9 cellular contexts compared by ENCODE assay signal in genomic region chr12:43337571-43338497, GRCh38.
DNase-seq lines count a peak whose midpoint lies in the region; ATAC-seq, FAIRE-seq and TF ChIP-seq lines count a peak whose summit lies in the region.
"Had no signal": no experiment of that assay in that cellular context is flagged by ENCODE, and none has a peak within 500 bp of the region (broad histone marks: within the 10 kb centered on the region; RNA-seq: fewer than 3 reads in every experiment).

No MANE protein-coding gene starts in this region.

- WGBS in esophagus squamous epithelium, 2 donors = 19 to 57% methylated on average over 4 of the region's 4 CpGs

- H3K27ac ChIP-seq in keratinocyte (ENCODE audit: control insufficient read depth, insufficient read depth, low read length) (no peak overlapping the region), upper lobe of right lung (no peak overlapping the region), esophagus squamous epithelium (no peak overlapping the region)

- no peak overlapping the region for H3K9ac ChIP-seq in keratinocyte (ENCODE audit: control insufficient read depth, extremely low read depth, insufficient read depth, low read length)

- no peak for DNase-seq in keratinocyte (ENCODE audit: low read depth, low spot score)
- no peak for DNase-seq in upper lobe of right lung
- DNase-seq in esophagus squamous epithelium (lab: John Stamatoyannopoulos, UW) = no peak
- DNase-seq in stimulated activated CD4-positive, alpha-beta T cell treated with anti-CD3 and anti-CD28 coated beads, Interleukin-4, amount 100 ng/mL, for 1 hour = no peak
- DNase-seq in SW 1271 (lab: John Stamatoyannopoulos, UW) = no peak
- DNase-seq: activated CD4-positive, alpha-beta memory T cell treated with anti-CD3 and anti-CD28 coated beads, Interleukin-2, amount 10 ng/mL, durations not matched to agents 7 days and 5 days had no signal

- no peaks in the 10 kb centered on the region for H3K36me3 ChIP-seq in keratinocyte (ENCODE audit: control insufficient read depth in 2 of 2, extremely low read depth in 1 of 2, insufficient read depth in 2 of 2, low read length in 2 of 2)
- H3K36me3 ChIP-seq in upper lobe of right lung = no peaks in the 10 kb centered on the region
- H3K36me3 ChIP-seq in esophagus squamous epithelium = no peaks in the 10 kb centered on the region

- intact Hi-C loops in upper lobe of right lung (cut with DNase I) = no loop called here
- intact Hi-C loops in esophagus squamous epithelium (cut with DNase I) = loop anchor here (10.0 kb wide), 1 partner anchor 853 kb away; no protein-coding TSS in a partner anchor

- H3K4me3 ChIP-seq in keratinocyte (ENCODE audit: control insufficient read depth in 2 of 3, extremely low read depth in 1 of 3, insufficient read depth in 2 of 3, low read depth in 1 of 3, low read length in 3 of 3) (no peak overlapping the region), upper lobe of right lung (no peak overlapping the region), esophagus squamous epithelium (no peak overlapping the region)

- H3K9me3 ChIP-seq in keratinocyte (ENCODE audit: control insufficient read depth, low read depth, low read length) (no peaks in the 10 kb centered on the region), upper lobe of right lung (no peaks in the 10 kb centered on the region), esophagus squamous epithelium (no peaks in the 10 kb centered on the region)

- no peak overlapping the region for H3K4me2 ChIP-seq in keratinocyte (ENCODE audit: control insufficient read depth, extremely low read depth, insufficient read depth, low read depth, low read length)

- no peak overlapping the region for H2AFZ ChIP-seq in keratinocyte (ENCODE audit: control insufficient read depth, low read length)

- no peak for TF ChIP-seq POLR2A in esophagus squamous epithelium (IDR thresholded peaks at IDR 0.05)

- no peaks in the 10 kb centered on the region for H3K9me1 ChIP-seq in keratinocyte (ENCODE audit: control insufficient read depth, extremely low read depth, insufficient read depth, low read length)

- TF ChIP-seq CTCF in keratinocyte (optimal IDR thresholded peaks at IDR 0.05 in 1 of 3, IDR thresholded peaks at IDR 0.05 in 1 of 3, conservative IDR thresholded peaks at IDR 0.05 in 1 of 3; ENCODE audit: extremely low read depth in 1 of 3, insufficient read depth in 2 of 3, low read length in 3 of 3) (no peak), upper lobe of right lung (IDR thresholded peaks at IDR 0.05) (no peak), esophagus squamous epithelium (IDR thresholded peaks at IDR 0.05) (no peak)

- no peaks in the 10 kb centered on the region for H4K20me1 ChIP-seq in keratinocyte (ENCODE audit: control insufficient read depth, extremely low read depth, insufficient read depth, low read length)

- peaks cover 3% of the 10 kb centered on the region for H3K4me1 ChIP-seq in keratinocyte (ENCODE audit: control insufficient read depth, extremely low read depth, insufficient read depth, low read length)
- peaks cover 4% of the 10 kb centered on the region for H3K4me1 ChIP-seq in upper lobe of right lung
- peaks cover 0 to 6% (median 0%) of the 10 kb centered on the region in 3 donors for H3K4me1 ChIP-seq in esophagus squamous epithelium

- H3K27me3 ChIP-seq in keratinocyte (ENCODE audit: control insufficient read depth, extremely low read depth, insufficient read depth, low read length) (no peaks in the 10 kb centered on the region), upper lobe of right lung (no peaks in the 10 kb centered on the region), esophagus squamous epithelium (no peaks in the 10 kb centered on the region)

- peak; percentile 77 for FAIRE-seq in keratinocyte (lab: Jason Lieb, UNC)

- ATAC-seq in GM18508 (IDR thresholded peaks at IDR 0.05; ENCODE audit: insufficient read depth, unreplicated experiment) (peak; percentile 61), GM21737 (IDR thresholded peaks at IDR 0.05; ENCODE audit: unreplicated experiment) (peak; percentile 54), HG03460 (IDR thresholded peaks at IDR 0.05; ENCODE audit: unreplicated experiment) (peak; percentile 64), upper lobe of right lung (no peak)

- dilution Hi-C loops in keratinocyte (cut with MboI; ENCODE audit: extremely low pct_ligation_motif_present, low sequenced_read_pairs) = no loop called here

- no peaks in the 10 kb centered on the region for H3K79me2 ChIP-seq in keratinocyte (ENCODE audit: control insufficient read depth, insufficient read depth, low read length)
